In the genomic region with DNA sequence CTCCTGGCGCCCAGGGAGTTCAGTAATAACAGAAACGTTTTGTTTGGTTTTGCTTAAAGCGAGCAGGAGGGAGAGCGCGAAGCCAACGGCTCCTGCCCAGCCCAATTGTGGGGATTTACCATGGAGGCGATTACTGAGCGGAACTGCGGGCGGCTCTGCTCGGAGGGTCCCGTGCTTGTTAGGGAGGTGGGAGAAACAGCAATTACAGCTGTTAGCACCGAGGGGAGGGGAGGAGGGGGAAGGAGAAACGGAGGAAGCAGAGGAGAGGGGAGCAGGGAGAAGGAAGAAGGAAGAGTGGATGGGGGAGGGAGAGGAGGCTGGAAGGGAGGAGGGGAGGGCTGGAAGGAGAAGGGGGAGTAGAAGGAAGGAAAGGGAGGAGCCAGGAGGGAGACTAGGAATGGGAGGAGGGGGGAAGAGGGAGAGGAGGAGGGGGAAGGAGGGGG, we compare ENCODE assay signal across 1 cellular context.
TF ChIP-seq lines count a peak whose summit lies in the region.

No MANE protein-coding gene starts in this region.

TF ChIP-seq in HCT116, 20 proteins besides CTCF, POLR2A, EP300 and RAD21 (continued from another document):
- TF ChIP-seq, protein P1, sequence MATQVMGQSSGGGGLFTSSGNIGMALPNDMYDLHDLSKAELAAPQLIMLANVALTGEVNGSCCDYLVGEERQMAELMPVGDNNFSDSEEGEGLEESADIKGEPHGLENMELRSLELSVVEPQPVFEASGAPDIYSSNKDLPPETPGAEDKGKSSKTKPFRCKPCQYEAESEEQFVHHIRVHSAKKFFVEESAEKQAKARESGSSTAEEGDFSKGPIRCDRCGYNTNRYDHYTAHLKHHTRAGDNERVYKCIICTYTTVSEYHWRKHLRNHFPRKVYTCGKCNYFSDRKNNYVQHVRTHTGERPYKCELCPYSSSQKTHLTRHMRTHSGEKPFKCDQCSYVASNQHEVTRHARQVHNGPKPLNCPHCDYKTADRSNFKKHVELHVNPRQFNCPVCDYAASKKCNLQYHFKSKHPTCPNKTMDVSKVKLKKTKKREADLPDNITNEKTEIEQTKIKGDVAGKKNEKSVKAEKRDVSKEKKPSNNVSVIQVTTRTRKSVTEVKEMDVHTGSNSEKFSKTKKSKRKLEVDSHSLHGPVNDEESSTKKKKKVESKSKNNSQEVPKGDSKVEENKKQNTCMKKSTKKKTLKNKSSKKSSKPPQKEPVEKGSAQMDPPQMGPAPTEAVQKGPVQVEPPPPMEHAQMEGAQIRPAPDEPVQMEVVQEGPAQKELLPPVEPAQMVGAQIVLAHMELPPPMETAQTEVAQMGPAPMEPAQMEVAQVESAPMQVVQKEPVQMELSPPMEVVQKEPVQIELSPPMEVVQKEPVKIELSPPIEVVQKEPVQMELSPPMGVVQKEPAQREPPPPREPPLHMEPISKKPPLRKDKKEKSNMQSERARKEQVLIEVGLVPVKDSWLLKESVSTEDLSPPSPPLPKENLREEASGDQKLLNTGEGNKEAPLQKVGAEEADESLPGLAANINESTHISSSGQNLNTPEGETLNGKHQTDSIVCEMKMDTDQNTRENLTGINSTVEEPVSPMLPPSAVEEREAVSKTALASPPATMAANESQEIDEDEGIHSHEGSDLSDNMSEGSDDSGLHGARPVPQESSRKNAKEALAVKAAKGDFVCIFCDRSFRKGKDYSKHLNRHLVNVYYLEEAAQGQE (IDR thresholded peaks at IDR 0.05; ENCODE audit: low read depth) = no peak
